1 cellular context compared by ENCODE assay signal in genomic region chr12:124514145-124514995, GRCh38.
TF ChIP-seq lines count a peak whose summit lies in the region.

No MANE protein-coding gene starts in this region.

TF ChIP-seq in SK-N-SH, 30 proteins besides CTCF, POLR2A, EP300 and RAD21:
- no peak for TF ChIP-seq ELF1 (IDR thresholded peaks at IDR 0.05)
